In genomic region chr14:49768301-49769121, GRCh38 we compare ENCODE assay signal across 1 cellular context.
TF ChIP-seq lines count a peak whose summit lies in the region.

No MANE protein-coding gene starts in this region.

TF ChIP-seq in HepG2, 621 proteins besides CTCF, POLR2A, EP300 and RAD21 (continued from another document and continues in another):
- no peak for TF ChIP-seq ZNF512B (CRISPR knock-in tag; IDR thresholded peaks at IDR 0.05; ENCODE audit: borderline replicate concordance)
- TF ChIP-seq SMAD1 (CRISPR knock-in tag; IDR thresholded peaks at IDR 0.05; ENCODE audit: borderline replicate concordance, low read depth) = no peak
- TF ChIP-seq ZNF670 (CRISPR knock-in tag; IDR thresholded peaks at IDR 0.05; ENCODE audit: borderline replicate concordance) = peak; percentile 43; the same call in 1 of the 2 replicates
- TF ChIP-seq ESRRA (CRISPR knock-in tag; IDR thresholded peaks at IDR 0.05; ENCODE audit: low read depth) = no peak
- TF ChIP-seq ZNF780A (CRISPR knock-in tag; IDR thresholded peaks at IDR 0.05) = no peak
- 0 out of 2 replicates have a peak, but pooled peaks have one; percentile 78 for TF ChIP-seq ZNF451 (CRISPR knock-in tag; IDR thresholded peaks at IDR 0.05)
- TF ChIP-seq DDIT3 (CRISPR knock-in tag; IDR thresholded peaks at IDR 0.05) = no peak
- no peak for TF ChIP-seq CEBPB (IDR thresholded peaks at IDR 0.05; ENCODE audit: borderline replicate concordance, low read depth, low read length)
- no peak for TF ChIP-seq NFATC3 (CRISPR knock-in tag; IDR thresholded peaks at IDR 0.05)
- peak; percentile 11; the same call in 1 of the 2 replicates for TF ChIP-seq ARNT2 (CRISPR knock-in tag; IDR thresholded peaks at IDR 0.05; ENCODE audit: low read depth)
- TF ChIP-seq U2AF2 (IDR thresholded peaks at IDR 0.05; ENCODE audit: low read depth, low read length) = no peak
- peak; percentile 55; the same call in 1 of the 2 replicates for TF ChIP-seq ZNF235 (CRISPR knock-in tag; IDR thresholded peaks at IDR 0.05; ENCODE audit: borderline replicate concordance)
- no peak; the same call in none of the 2 replicates for TF ChIP-seq ZBTB7B (CRISPR knock-in tag; IDR thresholded peaks at IDR 0.05)
- no peak for TF ChIP-seq KMT2A (CRISPR knock-in tag; IDR thresholded peaks at IDR 0.05)
- peak; percentile 8; the same call in 1 of the 2 replicates for TF ChIP-seq RFXAP (CRISPR knock-in tag; IDR thresholded peaks at IDR 0.05; ENCODE audit: borderline replicate concordance)
- no peak for TF ChIP-seq ZNF646 (CRISPR knock-in tag; IDR thresholded peaks at IDR 0.05)
- TF ChIP-seq HNF1A (IDR thresholded peaks at IDR 0.05; ENCODE audit: low read depth) = no peak
- no peak for TF ChIP-seq HNF1A (CRISPR knock-in tag; IDR thresholded peaks at IDR 0.05; ENCODE audit: borderline replicate concordance)
- no peak for TF ChIP-seq SIN3A (IDR thresholded peaks at IDR 0.05; ENCODE audit: borderline replicate concordance, low read depth, low read length)
- no peak for TF ChIP-seq ZNF318 (CRISPR knock-in tag; IDR thresholded peaks at IDR 0.05)
- TF ChIP-seq SRSF9 (IDR thresholded peaks at IDR 0.05; ENCODE audit: borderline replicate concordance, insufficient read depth, low read depth, low read length, poor library complexity, severe bottlenecking) = no peak
- peak; percentile 5; the same call in 1 of the 2 replicates for TF ChIP-seq MXD1 (CRISPR knock-in tag; IDR thresholded peaks at IDR 0.05)
- no peak for TF ChIP-seq GTF3A (CRISPR knock-in tag; conservative IDR thresholded peaks at IDR 0.05)
- peak; percentile 32; the same call in 1 of the 2 replicates for TF ChIP-seq POLR2G (IDR thresholded peaks at IDR 0.05; ENCODE audit: low read depth, low read length)
- TF ChIP-seq PRDM10 (CRISPR knock-in tag; IDR thresholded peaks at IDR 0.05; ENCODE audit: low read depth) = no peak
